Comparison of ENCODE assay signal across 22 cellular contexts in genomic region chr20:63327229-63327745, GRCh38. TPM values are rescaled to one million over a fixed set of nuclear protein-coding genes. Genes with fewer than 3 reads are reported as not detected.
A peak's percentile ranks its signal among the peaks of the same experiment; 100 is the strongest.
DNase-seq lines count a peak whose midpoint lies in the region; ATAC-seq, FAIRE-seq and TF ChIP-seq lines count a peak whose summit lies in the region.
"Had no signal": no experiment of that assay in that cellular context is flagged by ENCODE, and none has a peak within 500 bp of the region (broad histone marks: within the 10 kb centered on the region; RNA-seq: fewer than 3 reads in every experiment).

No MANE protein-coding gene starts in this region.

- 0 out of 2 replicates have a peak overlapping the region, but pooled peaks have one; percentile 46 for H2BK15ac ChIP-seq in H1 (ENCODE audit: low read length)

- 88% methylated on average over 4 of the region's 8 CpGs; no CpG with 5 or more reads in 1 of the 2 experiments for WGBS in H1 (ENCODE audit: extremely low coverage in 1 of 2, insufficient coverage in 1 of 2, insufficient read length in 1 of 2, insufficient replicate concordance in 2 of 2, low coverage in 1 of 2, low lambda C conversion rate in 2 of 2, missing lambda C conversion rate in 1 of 2), 2 experiments
- 81 to 84% methylated on average over 8 of the region's 8 CpGs for WGBS in sigmoid colon, 2 donors
- WGBS in hepatocyte (ENCODE audit: low lambda C conversion rate, missing lambda C conversion rate): 89% methylated on average over 8 of the region's 8 CpGs

- H3K9me2 ChIP-seq in SU-DHL-6 (replicated peaks; ENCODE audit: insufficient read depth, low read length) (no peaks in the 10 kb centered on the region), hepatocyte (replicated peaks; ENCODE audit: insufficient read depth) (no peaks in the 10 kb centered on the region)

- H2BK12ac ChIP-seq in H1 (ENCODE audit: low read depth, low read length): no peak overlapping the region

- in situ Hi-C loops in KBM-7 (cut with MboI; ENCODE audit: low pct_unique_long_range_greater_than_20kb, low sequenced_read_pairs): no loop called here

- H3K9me3 Mint-ChIP-seq in activated naive CD8-positive, alpha-beta T cell (ENCODE audit: low read depth): peaks cover 7% of the 10 kb centered on the region
- peaks cover 8% of the 10 kb centered on the region for H3K9me3 Mint-ChIP-seq in activated naive CD8-positive, alpha-beta T cell treated with anti-CD3 and anti-CD28 coated beads, Interleukin-2, amount 50 U/mL, for 24 hours
- H3K9me3 Mint-ChIP-seq in stimulated activated naive B cell treated with anti-CD40 and anti-IgM and Interleukin-4, amounts not matched to agents 10 μg/mL and 1 μg/mL and 100 μg/mL, for 72 hours: peaks cover 8 to 12% of the 10 kb centered on the region in 2 donors

- no peak overlapping the region for H3K14ac ChIP-seq in H1 (ENCODE audit: insufficient read length)

- no peaks in the 10 kb centered on the region for H3K79me1 ChIP-seq in H1 (ENCODE audit: low read depth, low read length)

- H3K56ac ChIP-seq in H1 (replicated peaks; ENCODE audit: insufficient read length, low read depth, low read length): no peak overlapping the region

- no peak overlapping the region for H3K9ac ChIP-seq in SU-DHL-6 (ENCODE audit: low read length)
- H3K9ac ChIP-seq in H1 (replicated peaks in 1 of 4; ENCODE audit: extremely low read depth in 1 of 4, low read depth in 3 of 4, low read length in 3 of 4): no peak overlapping the region
- H3K9ac ChIP-seq: GM23248 had no signal

- no peaks in the 10 kb centered on the region for H4K20me1 ChIP-seq in SU-DHL-6 (ENCODE audit: low read depth, low read length)
- no peaks in the 10 kb centered on the region for H4K20me1 ChIP-seq in H1 (replicated peaks in 1 of 2; ENCODE audit: control insufficient read depth in 1 of 2, insufficient read depth in 2 of 2, low read length in 2 of 2)
- no peaks in the 10 kb centered on the region for H4K20me1 ChIP-seq in hepatocyte (ENCODE audit: insufficient read depth, poor library complexity, severe bottlenecking)

- no peak for TF ChIP-seq RAD21 in H1 (IDR thresholded peaks at IDR 0.05 in 1 of 2, conservative IDR thresholded peaks at IDR 0.05 in 1 of 2; ENCODE audit: low read depth in 2 of 2, low read length in 2 of 2)

- peak overlapping the region; percentile 67 for H3K27ac ChIP-seq in SU-DHL-6 (ENCODE audit: low read depth, low read length)
- H3K27ac ChIP-seq in H1 (ENCODE audit: low read depth, low read length): no peak overlapping the region
- no peak overlapping the region for H3K27ac ChIP-seq in sigmoid colon
- H3K27ac ChIP-seq in hepatocyte: no peak overlapping the region
- H3K27ac ChIP-seq: GM23248, transverse colon had no signal

- no peak overlapping the region for H2AK5ac ChIP-seq in H1 (ENCODE audit: low read depth, low read length)

- no peak for TF ChIP-seq EP300 in H1 (IDR thresholded peaks at IDR 0.05; ENCODE audit: borderline replicate concordance in 1 of 2, low read depth in 2 of 2, low read length in 2 of 2)
- no peak for TF ChIP-seq EP300 in sigmoid colon (IDR thresholded peaks at IDR 0.05)

- POLR2A ChIA-PET in H1 (lab: Charles Lee; ENCODE audit: partially characterized antibody): no interaction called here

- H3K4me3 ChIP-seq in SU-DHL-6 (ENCODE audit: insufficient read depth, low read length, poor library complexity, severe bottlenecking): no peak overlapping the region
- no peak overlapping the region for H3K4me3 ChIP-seq in H1 (ENCODE audit: extremely low read depth in 1 of 4, insufficient read depth in 2 of 4, low read depth in 3 of 4, low read length in 4 of 4)
- H3K4me3 ChIP-seq in sigmoid colon: no peak overlapping the region
- no peak overlapping the region for H3K4me3 ChIP-seq in hepatocyte
- H3K4me3 ChIP-seq: GM23248, transverse colon had no signal

- H3K36me3 Mint-ChIP-seq in activated naive CD8-positive, alpha-beta T cell: peaks cover 6% of the 10 kb centered on the region
- H3K36me3 Mint-ChIP-seq in activated naive CD8-positive, alpha-beta T cell treated with anti-CD3 and anti-CD28 coated beads, Interleukin-2, amount 50 U/mL, for 24 hours (ENCODE audit: low read depth): no peaks in the 10 kb centered on the region
- peaks cover 3 to 8% of the 10 kb centered on the region in 2 donors for H3K36me3 Mint-ChIP-seq in stimulated activated naive B cell treated with anti-CD40 and anti-IgM and Interleukin-4, amounts not matched to agents 10 μg/mL and 1 μg/mL and 100 μg/mL, for 72 hours

- no peaks in the 10 kb centered on the region for H3K23me2 ChIP-seq in H1 (ENCODE audit: low read depth, low read length)

- FAIRE-seq in H1 (lab: Jason Lieb, UNC): no peak

- peaks cover 7% of the 10 kb centered on the region for H3F3A ChIP-seq in SU-DHL-6 (ENCODE audit: insufficient read depth)

- TF ChIP-seq CTCF in SU-DHL-6 (IDR thresholded peaks at IDR 0.05; ENCODE audit: insufficient read depth, low read length, poor library complexity, severe bottlenecking) (no peak), H1 (IDR thresholded peaks at IDR 0.05; ENCODE audit: control extremely low read depth in 1 of 3, insufficient read depth in 1 of 3, low read depth in 1 of 3, low read length in 3 of 3) (no peak), sigmoid colon (IDR thresholded peaks at IDR 0.05) (no peak), hepatocyte (IDR thresholded peaks at IDR 0.05; ENCODE audit: poor library complexity) (no peak)

- H3K4me3 Mint-ChIP-seq in activated naive CD8-positive, alpha-beta T cell: no peak overlapping the region
- no peak overlapping the region for H3K4me3 Mint-ChIP-seq in activated naive CD8-positive, alpha-beta T cell treated with anti-CD3 and anti-CD28 coated beads, Interleukin-2, amount 50 U/mL, for 24 hours
- no peak overlapping the region for H3K4me3 Mint-ChIP-seq in stimulated activated naive B cell treated with anti-CD40 and anti-IgM and Interleukin-4, amounts not matched to agents 10 μg/mL and 1 μg/mL and 100 μg/mL, for 72 hours
- H3K4me3 Mint-ChIP-seq: activated CD4-positive, alpha-beta T cell treated with anti-CD3 and anti-CD28 coated beads for 36 hours; brain had no signal

- H2AFZ ChIP-seq in SU-DHL-6 (ENCODE audit: low read depth, low read length, severe bottlenecking): peak overlapping the region; percentile 66
- H2AFZ ChIP-seq in H1 (ENCODE audit: low read length): no peak overlapping the region
- no peak overlapping the region for H2AFZ ChIP-seq in hepatocyte
- H2AFZ ChIP-seq: GM23248 had no signal

- H3K36me3 ChIP-seq in SU-DHL-6 (ENCODE audit: low read length): no peaks in the 10 kb centered on the region
- no peaks in the 10 kb centered on the region for H3K36me3 ChIP-seq in H1 (ENCODE audit: control insufficient read depth in 2 of 4, insufficient read depth in 4 of 4, low read length in 3 of 4)
- H3K36me3 ChIP-seq in sigmoid colon: no peaks in the 10 kb centered on the region
- H3K36me3 ChIP-seq in hepatocyte (replicated peaks; ENCODE audit: insufficient read depth, low read depth): no peaks in the 10 kb centered on the region
- H3K36me3 ChIP-seq: transverse colon had no signal

- H4K5ac ChIP-seq in H1 (ENCODE audit: insufficient read length, low read depth, low read length): peak overlapping the region; percentile 2

- TF ChIP-seq POLR2A in H1 (IDR thresholded peaks at IDR 0.05; ENCODE audit: control extremely low read depth in 1 of 2, low read depth in 2 of 2, low read length in 2 of 2) (no peak), sigmoid colon (IDR thresholded peaks at IDR 0.05) (no peak)

- H3K79me2 ChIP-seq in SU-DHL-6 (ENCODE audit: insufficient read depth, low read length) (no peaks in the 10 kb centered on the region), H1 (ENCODE audit: control insufficient read depth in 1 of 2, insufficient read depth in 2 of 2, low read length in 2 of 2) (no peaks in the 10 kb centered on the region), hepatocyte (no peaks in the 10 kb centered on the region)

- no peaks in the 10 kb centered on the region for H3K9me3 ChIP-seq in SU-DHL-6 (ENCODE audit: insufficient read depth, low read length)
- peaks cover 6 to 11% of the 10 kb centered on the region in 2 experiments; a peak in 3 of 4 replicates for H3K9me3 ChIP-seq in H1 (ENCODE audit: insufficient read depth in 2 of 2, low read depth in 1 of 2, low read length in 1 of 2)
- H3K9me3 ChIP-seq in sigmoid colon: peaks cover 0 to 4% (median 0%) of the 10 kb centered on the region in 4 donors
- H3K9me3 ChIP-seq in hepatocyte (ENCODE audit: low read depth): no peaks in the 10 kb centered on the region
- H3K9me3 ChIP-seq: transverse colon had no signal

- H2BK5ac ChIP-seq in H1 (ENCODE audit: low read depth, low read length): no peak overlapping the region

- H3K27me3 Mint-ChIP-seq in activated naive CD8-positive, alpha-beta T cell: peaks cover 7% of the 10 kb centered on the region
- H3K27me3 Mint-ChIP-seq in activated naive CD8-positive, alpha-beta T cell treated with anti-CD3 and anti-CD28 coated beads, Interleukin-2, amount 50 U/mL, for 24 hours: peaks cover 8% of the 10 kb centered on the region
- H3K27me3 Mint-ChIP-seq in stimulated activated naive B cell treated with anti-CD40 and anti-IgM and Interleukin-4, amounts not matched to agents 10 μg/mL and 1 μg/mL and 100 μg/mL, for 72 hours: peaks cover 0 to 31% of the 10 kb centered on the region in 2 donors

- no peak overlapping the region for H2BK120ac ChIP-seq in H1 (replicated peaks; ENCODE audit: low read depth, low read length)

- H3K4ac ChIP-seq in H1 (replicated peaks; ENCODE audit: insufficient read length, low read depth, low read length): no peak overlapping the region

- no peak overlapping the region for H3K18ac ChIP-seq in H1 (ENCODE audit: extremely low read depth, low read length)

- H3K4me2 ChIP-seq in SU-DHL-6 (ENCODE audit: low read depth, low read length, poor library complexity, severe bottlenecking) (no peak overlapping the region), H1 (ENCODE audit: insufficient read depth in 1 of 2, low read depth in 2 of 2, low read length in 2 of 2) (no peak overlapping the region), hepatocyte (no peak overlapping the region)

- peaks cover 0 to 5% (median 1%) of the 10 kb centered on the region in 4 experiments; a peak in 3 of 7 replicates for H3K4me1 ChIP-seq in H1 (replicated peaks in 1 of 4; ENCODE audit: control insufficient read depth in 3 of 4, insufficient read depth in 4 of 4, low read length in 3 of 4)
- H3K4me1 ChIP-seq in sigmoid colon: no peaks in the 10 kb centered on the region
- no peaks in the 10 kb centered on the region for H3K4me1 ChIP-seq in hepatocyte (ENCODE audit: insufficient read depth)
- H3K4me1 ChIP-seq: transverse colon had no signal

- H3K27me3 ChIP-seq in SU-DHL-6 (ENCODE audit: low read length) (no peaks in the 10 kb centered on the region), H1 (replicated peaks in 1 of 4; ENCODE audit: control insufficient read depth in 3 of 4, extremely low read depth in 1 of 4, insufficient read depth in 3 of 4, low read length in 3 of 4) (no peaks in the 10 kb centered on the region), sigmoid colon (peaks cover 0 to 65% (median 13%) of the 10 kb centered on the region in 3 donors), hepatocyte (no peaks in the 10 kb centered on the region)

- CTCF ChIA-PET in H1 (lab: Charles Lee; ENCODE audit: partially characterized antibody): interaction anchor here (0.9 to 5.9 kb wide), 3 partner anchors 18 to 145 kb away, joined by 3 to 43 read pairs (median 14); no protein-coding TSS in a partner anchor

- H2BK20ac ChIP-seq in H1 (ENCODE audit: low read length): no peak overlapping the region

- DNase-seq in activated naive CD8-positive, alpha-beta T cell treated with anti-CD3 and anti-CD28 coated beads, Interleukin-2, amount 50 U/mL, for 24 hours: no peak
- DNase-seq in H1 (ENCODE audit: low read depth in 1 of 2, low spot score in 2 of 2) (no peak), sigmoid colon (no peak), KBM-7 (no peak), hepatocyte (ENCODE audit: low spot score) (no peak)
- DNase-seq in stimulated activated naive B cell treated with anti-CD40 and anti-IgM and Interleukin-4, amounts not matched to agents 10 μg/mL and 1 μg/mL and 100 μg/mL, for 72 hours: no peak
- DNase-seq: activated CD4-positive, alpha-beta T cell treated with anti-CD3 and anti-CD28 coated beads for 36 hours; activated effector memory CD4-positive, alpha-beta T cell treated with Interleukin-2 at 50 U/mL for 16 hours; GM23248; hippocampal formation; left colon; NCI-H2107; NCI-H774; transverse colon had no signal

- no peak overlapping the region for H4K91ac ChIP-seq in H1 (replicated peaks; ENCODE audit: insufficient read length, low read length)

- no peak for ATAC-seq in activated naive CD8-positive, alpha-beta T cell treated with anti-CD3 and anti-CD28 coated beads, Interleukin-2, amount 50 U/mL, for 24 hours
- ATAC-seq in stimulated activated naive B cell treated with anti-CD40 and anti-IgM and Interleukin-4, amounts not matched to agents 10 μg/mL and 1 μg/mL and 100 μg/mL, for 72 hours (replicated peaks): peak in 1 of 2 donors; percentile 29
- ATAC-seq: activated CD4-positive, alpha-beta T cell treated with anti-CD3 and anti-CD28 coated beads for 36 hours; left colon had no signal

- H3K23ac ChIP-seq in H1 (ENCODE audit: insufficient read length): no peak overlapping the region

- peak overlapping the region; percentile 54 for H3K27ac Mint-ChIP-seq in activated naive CD8-positive, alpha-beta T cell
- H3K27ac Mint-ChIP-seq in activated naive CD8-positive, alpha-beta T cell treated with anti-CD3 and anti-CD28 coated beads, Interleukin-2, amount 50 U/mL, for 24 hours: no peak overlapping the region
- peak overlapping the region; percentile 67 for H3K27ac Mint-ChIP-seq in stimulated activated naive B cell treated with anti-CD40 and anti-IgM and Interleukin-4, amounts not matched to agents 10 μg/mL and 1 μg/mL and 100 μg/mL, for 72 hours
- H3K27ac Mint-ChIP-seq: activated CD4-positive, alpha-beta T cell treated with anti-CD3 and anti-CD28 coated beads for 36 hours; brain had no signal

- intact Hi-C loops in sigmoid colon (cut with DNase I): no loop called here

- H3K4me1 Mint-ChIP-seq in activated naive CD8-positive, alpha-beta T cell (ENCODE audit: low read depth): no peaks in the 10 kb centered on the region
- H3K4me1 Mint-ChIP-seq in activated naive CD8-positive, alpha-beta T cell treated with anti-CD3 and anti-CD28 coated beads, Interleukin-2, amount 50 U/mL, for 24 hours: peaks cover 5% of the 10 kb centered on the region
- peaks cover 5 to 11% of the 10 kb centered on the region in 2 donors for H3K4me1 Mint-ChIP-seq in stimulated activated naive B cell treated with anti-CD40 and anti-IgM and Interleukin-4, amounts not matched to agents 10 μg/mL and 1 μg/mL and 100 μg/mL, for 72 hours
- H3K4me1 Mint-ChIP-seq: activated CD4-positive, alpha-beta T cell treated with anti-CD3 and anti-CD28 coated beads for 36 hours had no signal

- H4K8ac ChIP-seq in H1 (ENCODE audit: extremely low read depth, insufficient read depth, low read length): no peak overlapping the region

RNA-seq across cellular contexts. Expression of gene CHRNA4, which starts 33.9 kb away (rescaled TPM):
- total RNA-seq in H1 (2021; fragmentation: NEBNext Ultra II Directional; extraction: Animal tissue kit (Norgen Biotek cat#: 25700)): 2.7 and 5.7 TPM in 2 replicates
- polyA plus RNA-seq in H1 (2011; rRNA removed): 4.3 and 5.0 TPM in 2 replicates
- polyA plus RNA-seq in H1 (2011; cell fraction: cytosol; rRNA removed): 1.8 TPM
- polyA plus RNA-seq in H1 (2011; cell fraction: nucleus; rRNA removed): 4.9 TPM
- polyA plus RNA-seq in H1 (2012, experiment 1 of 2): 2.0 to 4.0 TPM (median 2.5 TPM) in 4 replicates
- polyA plus RNA-seq in H1 (2012, experiment 2 of 2): 1.6 TPM
- 4.1 TPM for polyA plus RNA-seq in H1 (2013, experiment 1 of 2)
- polyA plus RNA-seq in H1 (2013, experiment 2 of 2): 3.8 TPM
- polyA minus RNA-seq in H1 (2011; rRNA and poly(A)+ RNA removed): 5.6 and 11.1 TPM in 2 replicates
- polyA minus RNA-seq in H1 (2011; cell fraction: cytosol; rRNA and poly(A)+ RNA removed): 8.4 TPM
- 4.4 TPM for polyA minus RNA-seq in H1 (2011; cell fraction: nucleus; rRNA and poly(A)+ RNA removed)
- total RNA-seq in sigmoid colon: 1 to 10 TPM in 1 of 4 donors, not detected in 3; 1.1 TPM
- polyA plus RNA-seq in sigmoid colon: under 1 TPM in 1 of 3 donors, not detected in 2; 0.07 TPM
- 0.12 TPM in 1 of 2 replicates, not detected in the other for total RNA-seq in hepatocyte
- polyA plus RNA-seq in hepatocyte: 0.25 TPM in 1 of 2 replicates, not detected in the other
- total RNA-seq: activated CD4-positive, alpha-beta T cell treated with anti-CD3 and anti-CD28 coated beads for 36 hours; fibroblast of lung; GM23248; HT1080; left colon; myocyte; RPMI7951; T-helper 1 cell treated with Interleukin-12 subunit alpha and Interleukin-12 subunit beta and Interleukin-4 antibody, amounts not matched to agents 30 ng/mL and 1 ng/mL, for 36 hours had no signal
- polyA plus RNA-seq: fibroblast of lung, GM23248 had no signal

RNA-seq across cellular contexts. Expression of gene COL20A1, which starts 34.3 kb away (rescaled TPM):
- total RNA-seq in H1 (2021; fragmentation: NEBNext Ultra II Directional; extraction: Animal tissue kit (Norgen Biotek cat#: 25700)): 0.17 and 0.19 TPM in 2 replicates
- 0.21 and 0.61 TPM in 2 replicates for polyA plus RNA-seq in H1 (2011; rRNA removed)
- 0.41 TPM for polyA plus RNA-seq in H1 (2011; cell fraction: cytosol; rRNA removed)
- polyA plus RNA-seq in H1 (2011; cell fraction: nucleus; rRNA removed): 5.9 TPM
- polyA plus RNA-seq in H1 (2012, experiment 1 of 2): 0.08 to 1.0 TPM (median 0.66 TPM) in 4 replicates
- 0.07 TPM for polyA plus RNA-seq in H1 (2012, experiment 2 of 2)
- polyA plus RNA-seq in H1 (2013, experiment 1 of 2): 0.06 TPM
- polyA plus RNA-seq in H1 (2013, experiment 2 of 2): 0.06 TPM
- polyA minus RNA-seq in H1 (2011; rRNA and poly(A)+ RNA removed): 0.07 and 0.09 TPM in 2 replicates
- 0.37 TPM for polyA minus RNA-seq in H1 (2011; cell fraction: cytosol; rRNA and poly(A)+ RNA removed)
- 1.9 TPM for polyA minus RNA-seq in H1 (2011; cell fraction: nucleus; rRNA and poly(A)+ RNA removed)
- total RNA-seq in sigmoid colon: not detected
- under 1 TPM in 1 of 3 donors, not detected in 2; 0.07 TPM for polyA plus RNA-seq in sigmoid colon
- not detected in 2 replicates for total RNA-seq in hepatocyte
- polyA plus RNA-seq in hepatocyte: not detected in 2 replicates
- total RNA-seq: fibroblast of lung, GM23248, HT1080, left colon, RPMI7951 had no signal
- polyA plus RNA-seq: fibroblast of lung, GM23248 had no signal

RNA-seq across cellular contexts. Expression of gene ARFGAP1, which starts 54.7 kb away (rescaled TPM):
- 93.0 and 100 TPM in 2 replicates for total RNA-seq in H1 (2021; fragmentation: NEBNext Ultra II Directional; extraction: Animal tissue kit (Norgen Biotek cat#: 25700))
- polyA plus RNA-seq in H1 (2011; rRNA removed) (93.7 and 136 TPM in 2 replicates), sigmoid colon (100 to 1,000 TPM in 1 of 3 donors, 10 to 100 TPM in 2; 19.8 to 109 (median 24.3) TPM), hepatocyte (99.0 and 134 TPM in 2 replicates)
- 110 TPM for polyA plus RNA-seq in H1 (2011; cell fraction: cytosol; rRNA removed)
- 723 TPM for polyA plus RNA-seq in H1 (2011; cell fraction: nucleus; rRNA removed)
- 84.2 to 119 TPM (median 111 TPM) in 4 replicates for polyA plus RNA-seq in H1 (2012, experiment 1 of 2)
- 65.8 TPM for polyA plus RNA-seq in H1 (2012, experiment 2 of 2)
- 59.7 TPM for polyA plus RNA-seq in H1 (2013, experiment 1 of 2)
- polyA plus RNA-seq in H1 (2013, experiment 2 of 2): 49.0 TPM
- polyA minus RNA-seq in H1 (2011; rRNA and poly(A)+ RNA removed): 37.5 and 49.1 TPM in 2 replicates
- 44.3 TPM for polyA minus RNA-seq in H1 (2011; cell fraction: cytosol; rRNA and poly(A)+ RNA removed)
- polyA minus RNA-seq in H1 (2011; cell fraction: nucleus; rRNA and poly(A)+ RNA removed): 123 TPM
- total RNA-seq in sigmoid colon (10 to 100 TPM; 20.3 to 53.7 (median 34.4) TPM), hepatocyte (54.9 and 78.2 TPM in 2 replicates)
